15 cellular contexts compared by ENCODE assay signal in genomic region chr7:130392456-130392860, GRCh38.
DNase-seq lines count a peak whose midpoint lies in the region; ATAC-seq and TF ChIP-seq lines count a peak whose summit lies in the region.
"Had no signal": no experiment of that assay in that cellular context is flagged by ENCODE, and none has a peak within 500 bp of the region (broad histone marks: within the 10 kb centered on the region; RNA-seq: fewer than 3 reads in every experiment).

No MANE protein-coding gene starts in this region.

- DNase-seq in stimulated activated naive CD8-positive, alpha-beta T cell treated with anti-CD3 and anti-CD28 coated beads, Interleukin-15, amount 100 ng/mL, for 72 hours, result no peak
- DNase-seq in fibroblast of mammary gland (ENCODE audit: low read depth), result peak; percentile 36
- no peak for DNase-seq in NCI-H2081 treated with DMSO at 0.1 percent for 48 hours (lab: John Stamatoyannopoulos, UW)
- DNase-seq in NCI-H2029 treated with DMSO at 0.1 percent for 48 hours (lab: John Stamatoyannopoulos, UW), result no peak
- no peak for DNase-seq in activated gamma-delta T cell (lab: John Stamatoyannopoulos, UW)
- DNase-seq in stimulated activated CD4-positive, alpha-beta T cell treated with anti-CD3 and anti-CD28 coated beads, Interleukin-2, amount 100 ng/mL, for 24 hours, result no peak
- DNase-seq: ACHN; activated CD4-positive, CD25-positive, alpha-beta regulatory T cell; activated T-cell treated with anti-CD3 and anti-CD28 coated beads, Interleukin-2, amount 50 U/mL, for 24 hours; DMS153; NCI-H2107; NK-92 treated with Interleukin-12 subunit alpha and Interleukin-12 subunit beta, amount 100 ng/mL, for 24 hours; SJCRH30 had no signal

- no peak for TF ChIP-seq CTCF in fibroblast of mammary gland (conservative IDR thresholded peaks at IDR 0.05; ENCODE audit: control insufficient read depth, insufficient read depth, low read depth, low read length)

- peaks cover under 1% of the 10 kb centered on the region for H3K36me3 Mint-ChIP-seq in stimulated activated naive CD8-positive, alpha-beta T cell treated with anti-CD3 and anti-CD28 coated beads, Interleukin-15, Interleukin-2, amounts not matched to agents 100 ng/mL and 50 ng/mL, for 24 hours (ENCODE audit: low read depth)

- H3K36me3 ChIP-seq in muscle layer of duodenum (ENCODE audit: control insufficient read depth in 1 of 2, insufficient read depth in 2 of 2, low read length in 2 of 2), result no peaks in the 10 kb centered on the region
- H3K36me3 ChIP-seq: SJCRH30 had no signal

- no peaks in the 10 kb centered on the region for H3K27me3 Mint-ChIP-seq in stimulated activated naive CD8-positive, alpha-beta T cell treated with anti-CD3 and anti-CD28 coated beads, Interleukin-15, Interleukin-2, amounts not matched to agents 100 ng/mL and 50 ng/mL, for 24 hours
- no peaks in the 10 kb centered on the region for H3K27me3 Mint-ChIP-seq in stimulated activated naive CD8-positive, alpha-beta T cell treated with anti-CD3 and anti-CD28 coated beads, Interleukin-15, amount 100 ng/mL, for 72 hours
- H3K27me3 Mint-ChIP-seq: activated T-cell treated with anti-CD3 and anti-CD28 coated beads, Interleukin-2, amount 50 U/mL, for 24 hours had no signal

- H3K4me3 ChIP-seq in fibroblast of mammary gland (ENCODE audit: control insufficient read depth, low read depth, low read length), result no peak overlapping the region
- peak overlapping the region in 1 of 2 donors; percentile 10 for H3K4me3 ChIP-seq in muscle layer of duodenum (ENCODE audit: low read depth in 1 of 2, low read length in 2 of 2)
- H3K4me3 ChIP-seq: SJCRH30 had no signal

- no peaks in the 10 kb centered on the region for H3K27me3 ChIP-seq in muscle layer of duodenum (ENCODE audit: low read depth, low read length)
- H3K27me3 ChIP-seq: SJCRH30 had no signal

- H3K9me3 ChIP-seq in muscle layer of duodenum (ENCODE audit: control insufficient read depth in 1 of 2, low read length in 2 of 2), result no peaks in the 10 kb centered on the region

- no peak overlapping the region for H3K4me3 Mint-ChIP-seq in stimulated activated naive CD8-positive, alpha-beta T cell treated with anti-CD3 and anti-CD28 coated beads, Interleukin-15, Interleukin-2, amounts not matched to agents 100 ng/mL and 50 ng/mL, for 24 hours
- no peak overlapping the region for H3K4me3 Mint-ChIP-seq in stimulated activated naive CD8-positive, alpha-beta T cell treated with anti-CD3 and anti-CD28 coated beads, Interleukin-15, amount 100 ng/mL, for 72 hours
- H3K4me3 Mint-ChIP-seq: activated T-cell treated with anti-CD3 and anti-CD28 coated beads, Interleukin-2, amount 50 U/mL, for 24 hours had no signal

- no peak for ATAC-seq in stimulated activated naive CD8-positive, alpha-beta T cell treated with anti-CD3 and anti-CD28 coated beads, Interleukin-15, amount 100 ng/mL, for 72 hours

- H3K9me3 Mint-ChIP-seq in stimulated activated naive CD8-positive, alpha-beta T cell treated with anti-CD3 and anti-CD28 coated beads, Interleukin-15, Interleukin-2, amounts not matched to agents 100 ng/mL and 50 ng/mL, for 24 hours, result no peaks in the 10 kb centered on the region
- H3K9me3 Mint-ChIP-seq in stimulated activated naive CD8-positive, alpha-beta T cell treated with anti-CD3 and anti-CD28 coated beads, Interleukin-15, amount 100 ng/mL, for 72 hours, result peaks cover 0 to 7% of the 10 kb centered on the region in 2 donors
- H3K9me3 Mint-ChIP-seq: activated T-cell treated with anti-CD3 and anti-CD28 coated beads, Interleukin-2, amount 50 U/mL, for 24 hours had no signal

- H3K27ac ChIP-seq in muscle layer of duodenum (ENCODE audit: low read length), result peak overlapping the region; percentile 72
- H3K27ac ChIP-seq: SJCRH30 had no signal

- peaks cover 26% of the 10 kb centered on the region for H3K4me1 Mint-ChIP-seq in stimulated activated naive CD8-positive, alpha-beta T cell treated with anti-CD3 and anti-CD28 coated beads, Interleukin-15, Interleukin-2, amounts not matched to agents 100 ng/mL and 50 ng/mL, for 24 hours (ENCODE audit: low read depth)
- peaks cover 40% of the 10 kb centered on the region for H3K4me1 Mint-ChIP-seq in stimulated activated naive CD8-positive, alpha-beta T cell treated with anti-CD3 and anti-CD28 coated beads, Interleukin-15, amount 100 ng/mL, for 72 hours

- H3K4me1 ChIP-seq in muscle layer of duodenum (ENCODE audit: control insufficient read depth in 1 of 2, insufficient read depth in 2 of 2, low read length in 2 of 2), result peaks cover 0 to 8% of the 10 kb centered on the region in 2 donors

- H3K27ac Mint-ChIP-seq in stimulated activated naive CD8-positive, alpha-beta T cell treated with anti-CD3 and anti-CD28 coated beads, Interleukin-15, Interleukin-2, amounts not matched to agents 100 ng/mL and 50 ng/mL, for 24 hours, result peak overlapping the region; percentile 42
- no peak overlapping the region for H3K27ac Mint-ChIP-seq in stimulated activated naive CD8-positive, alpha-beta T cell treated with anti-CD3 and anti-CD28 coated beads, Interleukin-15, amount 100 ng/mL, for 72 hours
- H3K27ac Mint-ChIP-seq: activated T-cell treated with anti-CD3 and anti-CD28 coated beads, Interleukin-2, amount 50 U/mL, for 24 hours had no signal
